27 cellular contexts compared by ENCODE assay signal in the genomic region with DNA sequence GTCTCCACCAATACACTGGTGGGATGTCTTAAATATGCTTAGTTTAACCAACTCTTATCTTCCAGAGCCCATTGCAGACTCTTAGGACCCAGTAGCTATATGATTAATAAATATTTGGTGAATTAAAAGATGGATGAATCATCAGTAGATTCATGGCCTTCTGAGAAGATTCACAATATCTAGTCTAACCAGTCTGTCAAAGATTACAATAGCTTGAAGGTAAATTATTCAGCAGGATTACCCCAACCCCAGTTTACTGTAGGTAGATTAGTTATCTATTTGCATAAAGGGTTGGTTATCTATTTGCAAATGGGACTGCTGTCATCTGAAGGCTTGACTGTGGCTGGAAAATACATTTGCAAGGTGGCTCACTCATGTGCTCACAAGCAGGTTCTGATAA.
"Had no signal": no experiment of that assay in that cellular context is flagged by ENCODE, and none has a peak within 500 bp of the region (broad histone marks: within the 10 kb centered on the region; RNA-seq: fewer than 3 reads in every experiment).

No MANE protein-coding gene starts in this region.

- H3K4me1 ChIP-seq: left ventricle myocardium inferior, prostate gland, stomach, testis, thyroid gland, transverse colon, upper lobe of left lung, vagina had no signal

- H3K36me3 ChIP-seq: left ventricle myocardium inferior, ovary, prostate gland, stomach, thyroid gland, transverse colon, upper lobe of left lung, vagina had no signal

- H3K9me3 ChIP-seq: mucosa of descending colon, ovary, prostate gland, testis, thyroid gland, transverse colon, vagina had no signal

- H3K27ac Mint-ChIP-seq: memory B cell; naive thymus-derived CD4-positive, alpha-beta T cell; natural killer cell treated with Interleukin-12 subunit alpha and Interleukin-12 subunit beta and Interleukin-15 and Interleukin-18, amount 100 ng/mL, for 72 hours; stimulated activated naive B cell treated with anti-CD40 and anti-IgM and Interleukin-4, amounts not matched to agents 10 μg/mL and 1 μg/mL and 100 μg/mL, for 72 hours had no signal

- DNase-seq: hippocampal formation; kidney; left ventricle myocardium inferior; midbrain; mucosa of descending colon; naive thymus-derived CD4-positive, alpha-beta T cell; ovary; retina; right cardiac atrium; stimulated activated CD4-positive, alpha-beta T cell treated with anti-CD3 and anti-CD28 coated beads, Interleukin-12 subunit alpha, Interleukin-12 subunit beta, amount 100 ng/mL, for 4 hours; stimulated activated CD4-positive, alpha-beta T cell treated with anti-CD3 and anti-CD28 coated beads, Interleukin-15, amount 100 ng/mL, for 24 hours; stimulated activated CD4-positive, alpha-beta T cell treated with anti-CD3 and anti-CD28 coated beads, Interleukin-2, amount 100 ng/mL, for 24 hours; stimulated activated CD4-positive, alpha-beta T cell treated with anti-CD3 and anti-CD28 coated beads, Interleukin-4, amount 100 ng/mL, for 1 hour; stimulated activated naive B cell treated with anti-CD40 and anti-IgM and Interleukin-4, amounts not matched to agents 10 μg/mL and 1 μg/mL and 100 μg/mL, for 72 hours; stimulated activated naive CD8-positive, alpha-beta T cell treated with anti-CD3 and anti-CD28 coated beads, Interleukin-15, Interleukin-2, amounts not matched to agents 100 U/mL and 50 U/mL, for 24 hours; stomach; testis; thyroid gland; transverse colon; upper lobe of left lung had no signal

- H3K4me3 Mint-ChIP-seq: memory B cell; naive thymus-derived CD4-positive, alpha-beta T cell; natural killer cell treated with Interleukin-12 subunit alpha and Interleukin-12 subunit beta and Interleukin-15 and Interleukin-18, amount 100 ng/mL, for 72 hours; stimulated activated naive B cell treated with anti-CD40 and anti-IgM and Interleukin-4, amounts not matched to agents 10 μg/mL and 1 μg/mL and 100 μg/mL, for 72 hours had no signal

- H3K4me3 ChIP-seq: left ventricle myocardium inferior, lung, mucosa of descending colon, ovary, prostate gland, skin epidermis, stomach, testis, thyroid gland, transverse colon, upper lobe of left lung, vagina had no signal

- ATAC-seq: mucosa of descending colon; naive thymus-derived CD4-positive, alpha-beta T cell; natural killer cell treated with Interleukin-12 subunit alpha and Interleukin-12 subunit beta and Interleukin-15 and Interleukin-18, amount 100 ng/mL, for 72 hours; right cardiac atrium; sciatic nerve; stimulated activated naive B cell treated with anti-CD40 and anti-IgM and Interleukin-4, amounts not matched to agents 10 μg/mL and 1 μg/mL and 100 μg/mL, for 72 hours; stimulated activated naive CD8-positive, alpha-beta T cell treated with anti-CD3 and anti-CD28 coated beads, Interleukin-15, Interleukin-2, amounts not matched to agents 100 U/mL and 50 U/mL, for 24 hours had no signal

- H3K27ac ChIP-seq: left ventricle myocardium inferior, ovary, prostate gland, skin epidermis, stomach, testis, thyroid gland, transverse colon, upper lobe of left lung, vagina had no signal

- H3K36me3 Mint-ChIP-seq: memory B cell; naive thymus-derived CD4-positive, alpha-beta T cell; natural killer cell treated with Interleukin-12 subunit alpha and Interleukin-12 subunit beta and Interleukin-15 and Interleukin-18, amount 100 ng/mL, for 72 hours; stimulated activated naive B cell treated with anti-CD40 and anti-IgM and Interleukin-4, amounts not matched to agents 10 μg/mL and 1 μg/mL and 100 μg/mL, for 72 hours had no signal

- H3K4me1 Mint-ChIP-seq: memory B cell; naive thymus-derived CD4-positive, alpha-beta T cell; stimulated activated naive B cell treated with anti-CD40 and anti-IgM and Interleukin-4, amounts not matched to agents 10 μg/mL and 1 μg/mL and 100 μg/mL, for 72 hours had no signal

- H3K27me3 ChIP-seq: ovary, stomach, testis, thyroid gland, transverse colon, upper lobe of left lung, vagina had no signal

- H3K9me3 Mint-ChIP-seq: memory B cell; natural killer cell treated with Interleukin-12 subunit alpha and Interleukin-12 subunit beta and Interleukin-15 and Interleukin-18, amount 100 ng/mL, for 72 hours had no signal

- H3K27me3 Mint-ChIP-seq: memory B cell; stimulated activated naive B cell treated with anti-CD40 and anti-IgM and Interleukin-4, amounts not matched to agents 10 μg/mL and 1 μg/mL and 100 μg/mL, for 72 hours had no signal
